In genomic region chr17:36212958-36213357, GRCh38 we compare ENCODE assay signal across 26 cellular contexts. TPM values are rescaled to one million over a fixed set of nuclear protein-coding genes. Genes with fewer than 3 reads are reported as not detected.
A peak's percentile ranks its signal among the peaks of the same experiment; 100 is the strongest.
DNase-seq lines count a peak whose midpoint lies in the region; ATAC-seq and TF ChIP-seq lines count a peak whose summit lies in the region.
"Had no signal": no experiment of that assay in that cellular context is flagged by ENCODE, and none has a peak within 500 bp of the region (broad histone marks: within the 10 kb centered on the region; RNA-seq: fewer than 3 reads in every experiment).

No MANE protein-coding gene starts in this region.

- no peak for DNase-seq in activated T-cell treated with anti-CD3 and anti-CD28 coated beads, Interleukin-2, amount 50 U/mL, for 72 hours
- no peak for DNase-seq in activated T-cell treated with anti-CD3 and anti-CD28 coated beads, Interleukin-2, amount 50 U/mL, for 1 hour
- DNase-seq in NOMO-1 treated with dmso at 0.1 percent for 144 hours (lab: John Stamatoyannopoulos, UW; ENCODE audit: unreplicated experiment) (peak; percentile 77), ecto neural progenitor cell (ENCODE audit: low spot score) (peak; percentile 18), spleen (no peak), iPS-NIHi11 (ENCODE audit: low spot score) (no peak), NCI-H2227 (lab: John Stamatoyannopoulos, UW; ENCODE audit: unreplicated experiment) (no peak)
- DNase-seq: activated CD4-positive, alpha-beta T cell treated with anti-CD3 and anti-CD28 coated beads, Interleukin-2, amount 10 ng/mL, durations not matched to agents 7 days and 5 days; aorta; DMS153; hypothalamus; left ventricle myocardium inferior; NCI-H1417 treated with DMSO at 0.1 percent for 48 hours; NCI-H2081 treated with DMSO at 0.1 percent for 48 hours; NCI-H748 treated with DMSO at 0.1 percent for 48 hours; OCI-M1; transverse colon; WERI-Rb-1 had no signal

- H3K36me3 ChIP-seq in spleen, result no peaks in the 10 kb centered on the region
- H3K36me3 ChIP-seq: left ventricle myocardium inferior, transverse colon, WERI-Rb-1 had no signal

- H3K27ac Mint-ChIP-seq in activated T-cell treated with anti-CD3 and anti-CD28 coated beads, Interleukin-2, amount 50 U/mL, for 72 hours, result peak overlapping the region; percentile 52
- H3K27ac Mint-ChIP-seq: activated CD4-positive, alpha-beta T cell treated with anti-CD3 and anti-CD28 coated beads, Interleukin-2, amount 10 ng/mL, durations not matched to agents 7 days and 5 days; activated naive CD4-positive, alpha-beta T cell treated with anti-CD3 and anti-CD28 coated beads, Interleukin-2, amount 50 U/mL, for 72 hours had no signal

- no peaks in the 10 kb centered on the region for H3K4me1 Mint-ChIP-seq in activated T-cell treated with anti-CD3 and anti-CD28 coated beads, Interleukin-2, amount 50 U/mL, for 72 hours (ENCODE audit: low read depth)
- H3K4me1 Mint-ChIP-seq: activated CD4-positive, alpha-beta T cell treated with anti-CD3 and anti-CD28 coated beads, Interleukin-2, amount 10 ng/mL, durations not matched to agents 7 days and 5 days had no signal

- peak overlapping the region in 1 of 8 donors; percentile 40 for H3K4me3 ChIP-seq in spleen
- H3K4me3 ChIP-seq: left ventricle myocardium inferior, transverse colon had no signal

- no peak for TF ChIP-seq CTCF in spleen (IDR thresholded peaks at IDR 0.05 in 8 of 11, conservative IDR thresholded peaks at IDR 0.05 in 3 of 11)

- H3K4me1 ChIP-seq in spleen, result peaks cover 0 to 69% (median 33%) of the 10 kb centered on the region in 6 donors
- H3K4me1 ChIP-seq: left ventricle myocardium inferior, transverse colon had no signal

- H3K9me3 ChIP-seq in spleen, result peaks cover 0 to 4% (median under 1%) of the 10 kb centered on the region in 8 donors
- H3K9me3 ChIP-seq: left ventricle myocardium inferior, transverse colon had no signal

- H3K36me3 Mint-ChIP-seq in activated T-cell treated with anti-CD3 and anti-CD28 coated beads, Interleukin-2, amount 50 U/mL, for 72 hours (ENCODE audit: insufficient read depth in 2 of 2), result peaks cover 0 to 2% of the 10 kb centered on the region in 2 donors
- H3K36me3 Mint-ChIP-seq: activated naive CD4-positive, alpha-beta T cell treated with anti-CD3 and anti-CD28 coated beads, Interleukin-2, amount 50 U/mL, for 72 hours had no signal

- peaks cover 3 to 4% of the 10 kb centered on the region in 2 donors for H3K9me3 Mint-ChIP-seq in activated T-cell treated with anti-CD3 and anti-CD28 coated beads, Interleukin-2, amount 50 U/mL, for 72 hours
- H3K9me3 Mint-ChIP-seq: activated CD4-positive, alpha-beta T cell treated with anti-CD3 and anti-CD28 coated beads, Interleukin-2, amount 10 ng/mL, durations not matched to agents 7 days and 5 days had no signal

- H3K4me3 Mint-ChIP-seq in activated T-cell treated with anti-CD3 and anti-CD28 coated beads, Interleukin-2, amount 50 U/mL, for 72 hours, result peak overlapping the region in 1 of 2 donors; percentile 14
- H3K4me3 Mint-ChIP-seq: activated CD4-positive, alpha-beta T cell treated with anti-CD3 and anti-CD28 coated beads, Interleukin-2, amount 10 ng/mL, durations not matched to agents 7 days and 5 days had no signal

- intact Hi-C loops in spleen (cut with DNase I; ENCODE audit: low total_unique reads), result no loop called here

- no peak for TF ChIP-seq POLR2A in spleen (IDR thresholded peaks at IDR 0.05)

- ATAC-seq in activated T-cell treated with anti-CD3 and anti-CD28 coated beads, Interleukin-2, amount 50 U/mL, for 72 hours (replicated peaks in 1 of 2), result no peak
- ATAC-seq in HG02571 (IDR thresholded peaks at IDR 0.05; ENCODE audit: unreplicated experiment), result no peak
- ATAC-seq: activated naive CD4-positive, alpha-beta T cell treated with anti-CD3 and anti-CD28 coated beads, Interleukin-2, amount 50 U/mL, for 72 hours; SK-N-SH treated with all-trans-retinoic acid at 6 μM for 48 hours had no signal

- H3K27ac ChIP-seq in spleen, result peak overlapping the region in 5 of 8 donors; percentile 36 to 79 (median 70)
- H3K27ac ChIP-seq: left ventricle myocardium inferior, transverse colon, WERI-Rb-1 had no signal

- peaks cover 25% of the 10 kb centered on the region for H3K27me3 Mint-ChIP-seq in activated T-cell treated with anti-CD3 and anti-CD28 coated beads, Interleukin-2, amount 50 U/mL, for 72 hours (ENCODE audit: low read depth)
- H3K27me3 Mint-ChIP-seq: dendritic cell treated with granulocyte-macrophage colony-stimulating factor and Interleukin-4, amounts not matched to agents 40 ng/mL and 50 ng/mL, for 4 days had no signal

- peaks cover 0 to 11% (median 0%) of the 10 kb centered on the region in 7 donors for H3K27me3 ChIP-seq in spleen (replicated peaks in 1 of 7)
- H3K27me3 ChIP-seq: transverse colon had no signal

- 75 to 83% (median 81%) methylated on average over 3 of the region's 3 CpGs for whole genome bisulfite sequencing in spleen, 5 donors

RNA-seq across cellular contexts. Expression of gene CCL4L2, which starts 2.1 kb away (rescaled TPM):
- total RNA-seq in activated T-cell treated with anti-CD3 and anti-CD28 coated beads, Interleukin-2, amount 50 U/mL, for 72 hours, result 10 to 100 TPM in 1 of 2 donors, 1 to 10 TPM in 1; 9.1 to 77.2 TPM
- 10 to 100 TPM in 3 of 7 donors, 1 to 10 TPM in 3, not detected in 1; 6.4 to 22.2 (median 14.9) TPM for total RNA-seq in spleen
- 1 to 10 TPM; 2.3 to 8.5 (median 3.5) TPM for polyA plus RNA-seq in spleen
- total RNA-seq: A172; activated CD4-positive, alpha-beta T cell treated with anti-CD3 and anti-CD28 coated beads, Interleukin-2, amount 10 ng/mL, durations not matched to agents 7 days and 5 days; HT-29; left ventricle myocardium inferior; renal cortical epithelial cell had no signal

RNA-seq across cellular contexts. Expression of gene CCL3L1, which starts 16.4 kb away (rescaled TPM):
- 10 to 100 TPM in 1 of 2 donors, 1 to 10 TPM in 1; 7.0 to 55.5 TPM for total RNA-seq in activated T-cell treated with anti-CD3 and anti-CD28 coated beads, Interleukin-2, amount 50 U/mL, for 72 hours
- 1 to 10 TPM in 5 of 7 donors, under 1 TPM in 1, not detected in 1; 0.51 to 8.2 (median 3.7) TPM for total RNA-seq in spleen
- polyA plus RNA-seq in spleen, result 1 to 10 TPM in 2 of 3 donors, under 1 TPM in 1; 0.93 to 2.0 (median 1.1) TPM
- total RNA-seq: A172; activated CD4-positive, alpha-beta T cell treated with anti-CD3 and anti-CD28 coated beads, Interleukin-2, amount 10 ng/mL, durations not matched to agents 7 days and 5 days; HT-29; left ventricle myocardium inferior; renal cortical epithelial cell had no signal

RNA-seq across cellular contexts. Expression of gene TBC1D3B, which starts 36.5 kb away (rescaled TPM):
- 10 to 100 TPM; 10.8 to 21.4 TPM for total RNA-seq in activated T-cell treated with anti-CD3 and anti-CD28 coated beads, Interleukin-2, amount 50 U/mL, for 72 hours
- total RNA-seq in spleen, result 10 to 100 TPM in 4 of 7 donors, 1 to 10 TPM in 2, not detected in 1; 4.3 to 13.5 (median 11.3) TPM
- 1 to 10 TPM; 1.3 to 4.3 (median 3.3) TPM for polyA plus RNA-seq in spleen
- total RNA-seq: skeletal muscle tissue had no signal

RNA-seq across cellular contexts. Expression of gene TBC1D3I, which starts 51.4 kb away (rescaled TPM):
- 1 to 10 TPM; 2.5 to 3.1 TPM for total RNA-seq in activated T-cell treated with anti-CD3 and anti-CD28 coated beads, Interleukin-2, amount 50 U/mL, for 72 hours
- total RNA-seq in spleen, result 1 to 10 TPM in 1 of 7 donors, under 1 TPM in 4, not detected in 2; 0.32 to 1.1 (median 0.60) TPM
- polyA plus RNA-seq in spleen, result under 1 TPM; 0.10 to 0.17 (median 0.13) TPM
- total RNA-seq: left ventricle myocardium inferior had no signal

Comparison
In these comparisons a context has a peak if more than half of its experiments do, and no peak if none do; other contexts are left out.
1. DNase-seq: peak in NOMO-1 treated with dmso at 0.1 percent for 144 hours (single experiment) and ecto neural progenitor cell (single experiment); none in activated T-cell treated with anti-CD3 and anti-CD28 coated beads, Interleukin-2, amount 50 U/mL, for 72 hours (0 of 2), activated T-cell treated with anti-CD3 and anti-CD28 coated beads, Interleukin-2, amount 50 U/mL, for 1 hour (single experiment), spleen (single experiment), iPS-NIHi11 (single experiment) and NCI-H2227 (single experiment).